9 cellular contexts compared by ENCODE assay signal in the genomic region with DNA sequence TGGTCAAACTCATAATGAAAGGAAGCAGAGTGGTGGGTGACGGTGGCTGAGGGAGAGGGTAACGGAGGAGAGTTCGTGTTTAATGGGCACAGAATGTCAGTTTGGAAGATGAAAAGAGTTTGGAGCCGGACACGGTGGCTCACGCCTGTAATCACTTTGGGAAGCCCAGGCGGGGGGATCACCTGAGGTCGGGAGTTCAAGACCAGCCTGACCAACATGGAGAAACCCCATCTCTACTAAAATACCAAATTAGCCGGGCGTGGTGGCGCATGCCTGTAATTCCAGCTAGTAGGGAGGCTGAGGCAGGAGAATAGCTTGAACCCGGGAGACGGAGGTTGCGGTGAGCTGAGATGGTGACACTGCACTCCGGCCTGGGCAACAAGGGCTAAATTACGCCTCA. TPM values are rescaled to one million over a fixed set of nuclear protein-coding genes. Genes with fewer than 3 reads are reported as not detected.
DNase-seq lines count a peak whose midpoint lies in the region; ATAC-seq, FAIRE-seq and TF ChIP-seq lines count a peak whose summit lies in the region.
"Had no signal": no experiment of that assay in that cellular context is flagged by ENCODE, and none has a peak within 500 bp of the region (broad histone marks: within the 10 kb centered on the region; RNA-seq: fewer than 3 reads in every experiment).

No MANE protein-coding gene starts in this region.

- H2AFZ ChIP-seq in KMS-11 (ENCODE audit: low read depth) = no peak overlapping the region
- H2AFZ ChIP-seq in K562 (ENCODE audit: low read depth, low read length) = no peak overlapping the region

- H3K4me2 ChIP-seq in KMS-11 (peak overlapping the region; percentile 72), K562 (ENCODE audit: insufficient read depth, low read length) (peak overlapping the region; percentile 91)

- H3K27ac ChIP-seq in KMS-11 = peak overlapping the region; percentile 96; the same call in 1 of the 2 replicates
- peak overlapping the region; percentile 91; the same call in 2 of the 3 replicates for H3K27ac ChIP-seq in K562 (ENCODE audit: extremely low read depth, low read depth, low read length)
- H3K27ac ChIP-seq in naive thymus-derived CD4-positive, alpha-beta T cell (ENCODE audit: low read depth, low read length) = peak overlapping the region; percentile 84
- peak overlapping the region in 1 of 4 donors; percentile 93 for H3K27ac ChIP-seq in gastroesophageal sphincter

- no peaks in the 10 kb centered on the region for H3K9me3 Mint-ChIP-seq in CD14-positive monocyte
- H3K9me3 Mint-ChIP-seq in naive thymus-derived CD4-positive, alpha-beta T cell = peaks cover 0 to 2% (median 0%) of the 10 kb centered on the region in 11 donors

- no peak overlapping the region for H3K27ac Mint-ChIP-seq in CD14-positive monocyte
- peak overlapping the region; percentile 63 to 93 (median 88) for H3K27ac Mint-ChIP-seq in naive thymus-derived CD4-positive, alpha-beta T cell

- H3K9me1 ChIP-seq in K562 (ENCODE audit: control insufficient read depth, insufficient read depth, low read length) = peaks cover 3% of the 10 kb centered on the region

- H3K4me3 ChIP-seq in KMS-11 (IDR thresholded peaks at IDR 0.05; ENCODE audit: insufficient read depth, low read depth, low read length) (no peak overlapping the region), K562 (peak overlapping the region; percentile 82), gastroesophageal sphincter (peak overlapping the region in 1 of 2 donors; percentile 90)
- H3K4me3 ChIP-seq in naive thymus-derived CD4-positive, alpha-beta T cell (ENCODE audit: low read length) = peak overlapping the region; percentile 83

- no peak overlapping the region; the same call in 1 of the 2 replicates for H3K9ac ChIP-seq in KMS-11
- peak overlapping the region; percentile 92 to 97 for H3K9ac ChIP-seq in K562 (ENCODE audit: insufficient read depth in 1 of 2, low read depth in 2 of 2, low read length in 2 of 2)

- H3K9me3 ChIP-seq in K562 (replicated peaks; ENCODE audit: control insufficient read depth, insufficient read depth, low read depth, low read length) (no peaks in the 10 kb centered on the region), gastroesophageal sphincter (no peaks in the 10 kb centered on the region)
- no peaks in the 10 kb centered on the region for H3K9me3 ChIP-seq in naive thymus-derived CD4-positive, alpha-beta T cell (ENCODE audit: control insufficient read depth in 2 of 3, low read length in 3 of 3)

- TF ChIP-seq RAD21 in K562 (CRISPR knock-in tag; conservative IDR thresholded peaks at IDR 0.05 in 1 of 2, IDR thresholded peaks at IDR 0.05 in 1 of 2) = no peak

- no peak for TF ChIP-seq POLR2A in K562 (conservative IDR thresholded peaks at IDR 0.05)
- TF ChIP-seq POLR2A in gastroesophageal sphincter (IDR thresholded peaks at IDR 0.05) = no peak

- no peak for TF ChIP-seq EP300 in K562 (IDR thresholded peaks at IDR 0.05; ENCODE audit: low read length)
- no peak for TF ChIP-seq EP300 in gastroesophageal sphincter (IDR thresholded peaks at IDR 0.05)

- POLR2A ChIA-PET in K562 (lab: Yijun Ruan, JAX) = interaction anchor here (0.6 to 2.1 kb wide), 11 partner anchors 8 to 1425 kb away, joined by 3 to 18 read pairs (median 4); a partner anchor contains a TSS
- POLR2A ChIA-PET in naive thymus-derived CD4-positive, alpha-beta T cell (lab: Charles Lee) = interaction anchor here (0.6 to 1.0 kb wide), 4 partner anchors 8 to 344 kb away, joined by 3 to 5 read pairs (median 4); a partner anchor contains a TSS

- peaks cover 0 to 1% (median 0%) of the 10 kb centered on the region in 3 donors for H3K27me3 Mint-ChIP-seq in CD14-positive monocyte (ENCODE audit: low read depth in 3 of 3)
- peaks cover 0 to 3% (median 0%) of the 10 kb centered on the region in 5 donors for H3K27me3 Mint-ChIP-seq in naive thymus-derived CD4-positive, alpha-beta T cell

- H3K4me3 Mint-ChIP-seq in CD14-positive monocyte = peak overlapping the region; percentile 1 to 88
- peak overlapping the region; percentile 85 to 97 (median 92) for H3K4me3 Mint-ChIP-seq in naive thymus-derived CD4-positive, alpha-beta T cell

- FAIRE-seq in K562 (lab: Jason Lieb, UNC) = no peak
- FAIRE-seq: endometrium had no signal

- ATAC-seq in K562 (peak; percentile 2; the same call in 1 of the 3 replicates), gastroesophageal sphincter (no peak)
- no peak for ATAC-seq in naive thymus-derived CD4-positive, alpha-beta T cell

- H3K27me3 ChIP-seq in KMS-11 (ENCODE audit: insufficient read depth, low read depth) = no peaks in the 10 kb centered on the region
- no peaks in the 10 kb centered on the region for H3K27me3 ChIP-seq in K562 (ENCODE audit: control insufficient read depth in 2 of 2, insufficient read depth in 2 of 2, low read length in 2 of 2)
- no peaks in the 10 kb centered on the region for H3K27me3 ChIP-seq in naive thymus-derived CD4-positive, alpha-beta T cell (ENCODE audit: control insufficient read depth in 2 of 2, insufficient read depth in 2 of 2, low read length in 2 of 2)
- H3K27me3 ChIP-seq in gastroesophageal sphincter = no peaks in the 10 kb centered on the region

- H3K4me1 ChIP-seq in KMS-11 (ENCODE audit: low read depth, poor library complexity, severe bottlenecking) (peaks cover 12% of the 10 kb centered on the region), K562 (replicated peaks in 1 of 2; ENCODE audit: control insufficient read depth in 2 of 2, insufficient read depth in 2 of 2, low read length in 2 of 2) (peaks cover 12 to 14% of the 10 kb centered on the region in 2 experiments; a peak in 4 of 5 replicates), gastroesophageal sphincter (peaks cover 0 to 22% (median 0%) of the 10 kb centered on the region in 3 donors)
- H3K4me1 ChIP-seq in naive thymus-derived CD4-positive, alpha-beta T cell (ENCODE audit: control insufficient read depth in 2 of 2, insufficient read depth in 2 of 2, low read length in 2 of 2) = peaks cover 12 to 18% of the 10 kb centered on the region in 2 donors

- H4K20me1 ChIP-seq in KMS-11 (ENCODE audit: insufficient read depth) (peaks cover 12% of the 10 kb centered on the region), K562 (replicated peaks; ENCODE audit: control insufficient read depth, insufficient read depth, low read length) (0 out of 2 replicates have a peak, but pooled peaks cover 7% of the 10 kb centered on the region)

- H3K4me1 Mint-ChIP-seq in CD14-positive monocyte = peaks cover 22% of the 10 kb centered on the region
- peaks cover 23 to 52% (median 42%) of the 10 kb centered on the region in 7 donors for H3K4me1 Mint-ChIP-seq in naive thymus-derived CD4-positive, alpha-beta T cell

- H3K79me2 ChIP-seq in KMS-11 (ENCODE audit: insufficient read depth, low read depth) (peaks cover 40% of the 10 kb centered on the region), K562 (ENCODE audit: control insufficient read depth, insufficient read depth, low read length) (peaks cover 48% of the 10 kb centered on the region)

- DNase-seq in CD14-positive monocyte (ENCODE audit: low spot score) = no peak
- peak in 1 of 4 experiments; percentile 13 for DNase-seq in K562 (ENCODE audit: extremely low read depth in 1 of 4, low spot score in 3 of 4)
- DNase-seq in naive thymus-derived CD4-positive, alpha-beta T cell = no peak
- no peak for DNase-seq in mesenteric fat pad (ENCODE audit: low spot score)
- DNase-seq in kidney tubule cell (ENCODE audit: low spot score) = no peak
- no peak for DNase-seq in AML-193 (lab: John Stamatoyannopoulos, UW)

- intact Hi-C loops in CD14-positive monocyte (cut with micrococcal nuclease) (no loop called here), K562 (cut with micrococcal nuclease) (loop anchor here (5.0 kb wide), 1 partner anchor 112 kb away; a partner anchor contains a TSS)
- intact Hi-C loops in naive thymus-derived CD4-positive, alpha-beta T cell (cut with micrococcal nuclease) = loop anchor here in 1 of 2 donors (5.0 to 10.0 kb wide), 5 partner anchors 37 to 1750 kb away; a partner anchor contains a TSS

- in situ Hi-C loops in K562 (cut with MboI) = no loop called here

- BruUV-seq in K562 (replicated peaks; lab: Mats Ljungman, UMichigan) = no TSS peak

- 7% methylated on average over 16 of the region's 16 CpGs for WGBS in K562 (ENCODE audit: insufficient coverage, low coverage, missing lambda C conversion rate)
- WGBS in gastroesophageal sphincter (ENCODE audit: low coverage in 1 of 2), 2 donors = 72 to 87% methylated on average over 8 to 16 of the region's 16 CpGs

- no peak for TF ChIP-seq CTCF in CD14-positive monocyte (IDR thresholded peaks at IDR 0.05)
- TF ChIP-seq CTCF in KMS-11 (conservative IDR thresholded peaks at IDR 0.05; ENCODE audit: low read depth, low read length) = no peak
- TF ChIP-seq CTCF in K562 (IDR thresholded peaks at IDR 0.05 in 2 of 3, conservative IDR thresholded peaks at IDR 0.05 in 1 of 3; ENCODE audit: insufficient read depth in 2 of 3, low read depth in 1 of 3, low read length in 3 of 3) = no peak
- TF ChIP-seq CTCF in gastroesophageal sphincter (IDR thresholded peaks at IDR 0.05) = no peak

- peaks cover 5% of the 10 kb centered on the region; the same call in 1 of the 2 replicates for H3K36me3 ChIP-seq in KMS-11 (ENCODE audit: insufficient read depth)
- peaks cover 47% of the 10 kb centered on the region for H3K36me3 ChIP-seq in K562 (ENCODE audit: control insufficient read depth, insufficient read depth, low read length)
- peaks cover 0 to 19% (median 0%) of the 10 kb centered on the region in 3 experiments for H3K36me3 ChIP-seq in naive thymus-derived CD4-positive, alpha-beta T cell (ENCODE audit: control insufficient read depth in 2 of 3, insufficient read depth in 3 of 3, low read length in 3 of 3)
- H3K36me3 ChIP-seq in gastroesophageal sphincter = peaks cover 0 to 26% of the 10 kb centered on the region in 2 donors

- peaks cover 11 to 21% of the 10 kb centered on the region in 2 donors for H3K36me3 Mint-ChIP-seq in CD14-positive monocyte
- H3K36me3 Mint-ChIP-seq in naive thymus-derived CD4-positive, alpha-beta T cell = peaks cover 0 to 32% (median 6%) of the 10 kb centered on the region in 5 donors

- CTCF ChIA-PET in K562 (lab: Yijun Ruan, JAX; ENCODE audit: low intra/inter-chr PET ratio) = no interaction called here
- CTCF ChIA-PET in naive thymus-derived CD4-positive, alpha-beta T cell (lab: Charles Lee) = no interaction called here

RNA-seq across cellular contexts. Expression of a gene that starts 1.3 kb away (rescaled TPM):
- polyA plus RNA-seq in CD14-positive monocyte = 1 to 10 TPM; 1.7 to 2.2 TPM
- 43.5 and 75.9 TPM in 2 replicates for total RNA-seq in K562 (2011; cell fraction: chromatin; rRNA removed; ENCODE audit: low replicate concordance)
- 25.2 and 29.7 TPM in 2 replicates for total RNA-seq in K562 (2011; cell fraction: nucleolus; rRNA removed)
- 43.4 and 45.8 TPM in 2 replicates for total RNA-seq in K562 (2011; cell fraction: nucleoplasm; rRNA removed)
- 67.9 and 77.6 TPM in 2 replicates for total RNA-seq in K562 (2014; rRNA removed)
- total RNA-seq in K562 (2014; rRNA removed; fragmentation: Illumina TruSeq; extraction: Trizol) = 82.4 and 95.4 TPM in 2 replicates
- 63.0 and 67.3 TPM in 2 replicates for total RNA-seq in K562 (2015; rRNA removed; fragmentation: Illumina TruSeq; extraction: Trizol)
- 105 and 112 TPM in 2 replicates for total RNA-seq in K562 (2021)
- polyA plus RNA-seq in K562 (2011; rRNA removed) = 96.0 and 133 TPM in 2 replicates
- polyA plus RNA-seq in K562 (2011; cell fraction: cytosol; rRNA removed) = 46.8 and 79.1 TPM in 2 replicates
- 29.7 and 37.2 TPM in 2 replicates for polyA plus RNA-seq in K562 (2011; cell fraction: nucleus; rRNA removed)
- 70.0 and 85.4 TPM in 2 replicates for polyA plus RNA-seq in K562 (2012)
- 111 and 116 TPM in 2 replicates for polyA plus RNA-seq in K562 (2014; fragmentation: Illumina TruSeq; extraction: Trizol)
- 10 to 100 TPM; 42.6 to 53.5 TPM for polyA plus RNA-seq in K562 (2014; fragmentation: Nextera tagmentation; extraction: Ambion mirVana)
- 88.1 and 90.7 TPM in 2 replicates for polyA plus RNA-seq in K562 (2014; rRNA removed)
- 207 and 264 TPM in 2 replicates for polyA minus RNA-seq in K562 (2011; rRNA and poly(A)+ RNA removed)
- 62.3 and 85.7 TPM in 2 replicates for polyA minus RNA-seq in K562 (2011; cell fraction: cytosol; rRNA and poly(A)+ RNA removed)
- polyA minus RNA-seq in K562 (2011; cell fraction: nucleus; rRNA and poly(A)+ RNA removed) = 24.1 and 38.8 TPM in 2 replicates
- total RNA-seq in naive thymus-derived CD4-positive, alpha-beta T cell = 100 to 1,000 TPM in 1 of 5 experiments, 10 to 100 TPM in 4; 12.1 to 105 (median 21.6) TPM
- polyA plus RNA-seq in naive thymus-derived CD4-positive, alpha-beta T cell = 10 to 100 TPM; 15.0 to 18.5 TPM
- 10 to 100 TPM in 1 of 4 donors, 1 to 10 TPM in 3; 8.2 to 10.1 (median 9.8) TPM for total RNA-seq in gastroesophageal sphincter
- total RNA-seq in mesenteric fat pad = 16.0 TPM

RNA-seq across cellular contexts. Expression of a gene that starts 38.0 kb away (rescaled TPM):
- not detected for polyA plus RNA-seq in CD14-positive monocyte
- total RNA-seq in K562 (2011; cell fraction: chromatin; rRNA removed; ENCODE audit: low replicate concordance) = 0.05 and 0.18 TPM in 2 replicates
- 0.13 and 0.17 TPM in 2 replicates for total RNA-seq in K562 (2011; cell fraction: nucleolus; rRNA removed)
- total RNA-seq in K562 (2011; cell fraction: nucleoplasm; rRNA removed) = 0.07 TPM in 1 of 2 replicates, not detected in the other
- total RNA-seq in K562 (2014; rRNA removed) = not detected in 2 replicates
- 0.03 and 0.04 TPM in 2 replicates for total RNA-seq in K562 (2014; rRNA removed; fragmentation: Illumina TruSeq; extraction: Trizol)
- 0.04 TPM in 1 of 2 replicates, not detected in the other for total RNA-seq in K562 (2015; rRNA removed; fragmentation: Illumina TruSeq; extraction: Trizol)
- 0.04 TPM in 1 of 2 replicates, not detected in the other for total RNA-seq in K562 (2021)
- 0.01 and 0.03 TPM in 2 replicates for polyA plus RNA-seq in K562 (2011; rRNA removed)
- polyA plus RNA-seq in K562 (2011; cell fraction: cytosol; rRNA removed) = 0.01 TPM in 1 of 2 replicates, not detected in the other
- 0.04 and 0.06 TPM in 2 replicates for polyA plus RNA-seq in K562 (2011; cell fraction: nucleus; rRNA removed)
- polyA plus RNA-seq in K562 (2012) = 0.01 and 0.03 TPM in 2 replicates
- not detected in 2 replicates for polyA plus RNA-seq in K562 (2014; fragmentation: Illumina TruSeq; extraction: Trizol)
- polyA plus RNA-seq in K562 (2014; fragmentation: Nextera tagmentation; extraction: Ambion mirVana) = under 1 TPM in 1 of 2 experiments, not detected in 1; 0.01 TPM
- polyA plus RNA-seq in K562 (2014; rRNA removed) = 0.03 TPM in 1 of 2 replicates, not detected in the other
- 0.06 and 0.07 TPM in 2 replicates for polyA minus RNA-seq in K562 (2011; rRNA and poly(A)+ RNA removed)
- polyA minus RNA-seq in K562 (2011; cell fraction: cytosol; rRNA and poly(A)+ RNA removed) = not detected in 2 replicates
- polyA minus RNA-seq in K562 (2011; cell fraction: nucleus; rRNA and poly(A)+ RNA removed) = 0.11 and 0.13 TPM in 2 replicates
- under 1 TPM in 3 of 5 experiments, not detected in 2; 0.05 to 0.68 (median 0.05) TPM for total RNA-seq in naive thymus-derived CD4-positive, alpha-beta T cell
- polyA plus RNA-seq in naive thymus-derived CD4-positive, alpha-beta T cell = not detected
- not detected for total RNA-seq in gastroesophageal sphincter
- 0.77 TPM for total RNA-seq in mesenteric fat pad

Comparison
In these comparisons a context has a peak if more than half of its experiments do, and no peak if none do; other contexts are left out.
1. H3K27ac Mint-ChIP-seq: peak in naive thymus-derived CD4-positive, alpha-beta T cell (9 of 9); none in CD14-positive monocyte (0 of 7).